ENCODE assay signal across 1 cellular context in genomic region chr10:116331815-116332214, GRCh38.
TF ChIP-seq lines count a peak whose summit lies in the region.

No MANE protein-coding gene starts in this region.

TF ChIP-seq in HepG2, 621 proteins besides CTCF, POLR2A, EP300 and RAD21:
- TF ChIP-seq ZNF282 (IDR thresholded peaks at IDR 0.05; ENCODE audit: partially characterized antibody), result no peak
- no peak for TF ChIP-seq ZNF18 (CRISPR knock-in tag; IDR thresholded peaks at IDR 0.05; ENCODE audit: insufficient replicate concordance)
- no peak for TF ChIP-seq MAFG (CRISPR knock-in tag; IDR thresholded peaks at IDR 0.05)
- TF ChIP-seq ZNF431 (CRISPR knock-in tag; IDR thresholded peaks at IDR 0.05; ENCODE audit: borderline replicate concordance, low read depth), result no peak
- TF ChIP-seq TFDP1 (CRISPR knock-in tag; IDR thresholded peaks at IDR 0.05; ENCODE audit: borderline replicate concordance), result no peak
- no peak for TF ChIP-seq PRDM10 (CRISPR knock-in tag; IDR thresholded peaks at IDR 0.05; ENCODE audit: low read depth)
- TF ChIP-seq ZBTB37 (CRISPR knock-in tag; IDR thresholded peaks at IDR 0.05), result no peak
- no peak for TF ChIP-seq ZNF263 (CRISPR knock-in tag; IDR thresholded peaks at IDR 0.05)
- TF ChIP-seq ZNF572 (CRISPR knock-in tag; IDR thresholded peaks at IDR 0.05), result no peak
- no peak for TF ChIP-seq TGIF2 (CRISPR knock-in tag; IDR thresholded peaks at IDR 0.05)
- no peak for TF ChIP-seq ADNP (CRISPR knock-in tag; IDR thresholded peaks at IDR 0.05)
- TF ChIP-seq ZNF609 (CRISPR knock-in tag; IDR thresholded peaks at IDR 0.05; ENCODE audit: borderline replicate concordance), result no peak
- TF ChIP-seq ZNF142 (CRISPR knock-in tag; IDR thresholded peaks at IDR 0.05), result no peak
- TF ChIP-seq SOX5 (CRISPR knock-in tag; IDR thresholded peaks at IDR 0.05; ENCODE audit: borderline replicate concordance), result no peak
- no peak for TF ChIP-seq MBNL3 (CRISPR knock-in tag; conservative IDR thresholded peaks at IDR 0.05)
- TF ChIP-seq ZNF703 (CRISPR knock-in tag; IDR thresholded peaks at IDR 0.05; ENCODE audit: borderline replicate concordance), result no peak
- no peak for TF ChIP-seq MNT (IDR thresholded peaks at IDR 0.05)
- no peak for TF ChIP-seq CEBPG (CRISPR knock-in tag; IDR thresholded peaks at IDR 0.05)
